19 cellular contexts compared by ENCODE assay signal in the genomic region with DNA sequence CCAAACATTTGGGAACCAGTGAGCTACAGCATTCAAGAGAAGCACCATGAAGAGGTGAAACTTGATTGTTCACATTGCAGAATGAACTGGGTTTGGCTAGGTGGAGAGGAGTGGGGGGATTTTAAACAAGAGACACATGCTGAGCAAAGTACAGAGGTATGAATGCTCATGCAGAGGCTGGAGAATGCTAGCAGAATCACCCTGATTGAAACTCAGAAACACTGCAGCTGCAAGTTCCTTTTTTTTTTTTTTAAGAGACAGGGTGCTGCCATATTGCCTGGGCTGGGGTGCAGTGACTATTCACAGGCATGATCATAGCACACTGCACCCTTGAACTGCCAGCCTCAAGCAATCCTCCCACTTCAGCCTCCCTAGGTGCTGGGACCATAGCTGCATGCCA.
"Had no signal": no experiment of that assay in that cellular context is flagged by ENCODE, and none has a peak within 500 bp of the region (broad histone marks: within the 10 kb centered on the region; RNA-seq: fewer than 3 reads in every experiment).

No MANE protein-coding gene starts in this region.

- H3K27ac ChIP-seq: ascending aorta, colonic mucosa, gastrocnemius medialis, transverse colon had no signal

- H3K27ac Mint-ChIP-seq: activated naive CD4-positive, alpha-beta T cell treated with anti-CD3 and anti-CD28 coated beads, Interleukin-2, amount 50 U/mL, for 24 hours; activated T-cell treated with anti-CD3 and anti-CD28 coated beads, Interleukin-2, amount 50 U/mL, for 72 hours; memory B cell; progenitor cell of endocrine pancreas had no signal

- H3K9me3 ChIP-seq: ascending aorta, colonic mucosa, gastrocnemius medialis, transverse colon, uterus had no signal

- H3K36me3 ChIP-seq: ascending aorta, colonic mucosa, gastrocnemius medialis, transverse colon, uterus had no signal

- H3K4me3 ChIP-seq: ascending aorta, colonic mucosa, gastrocnemius medialis, transverse colon, uterus had no signal

- H3K27me3 ChIP-seq: ascending aorta, colonic mucosa, gastrocnemius medialis, transverse colon, uterus had no signal

- H3K27me3 Mint-ChIP-seq: activated naive CD4-positive, alpha-beta T cell treated with anti-CD3 and anti-CD28 coated beads, Interleukin-2, amount 50 U/mL, for 24 hours; central memory CD8-positive, alpha-beta T cell; memory B cell had no signal

- DNase-seq: activated CD8-positive, alpha-beta memory T cell treated with anti-CD3 and anti-CD28 coated beads for 24 hours; activated CD8-positive, alpha-beta memory T cell treated with anti-CD3 and anti-CD28 coated beads, Interleukin-2, amount 50 U/mL, for 48 hours; activated gamma-delta T cell; activated T-cell treated with anti-CD3 and anti-CD28 coated beads, Interleukin-2, amount 50 U/mL, for 72 hours; colonic mucosa; gastrocnemius medialis; head of caudate nucleus; stimulated activated CD4-positive, alpha-beta T cell treated with anti-CD3 and anti-CD28 coated beads, Interleukin-12 subunit alpha, Interleukin-12 subunit beta, amount 100 ng/mL, for 4 hours; stimulated activated CD4-positive, alpha-beta T cell treated with anti-CD3 and anti-CD28 coated beads, Interleukin-2, amount 100 ng/mL, for 24 hours; stimulated activated naive CD8-positive, alpha-beta T cell treated with anti-CD3 and anti-CD28 coated beads, Interleukin-15, Interleukin-2, amounts not matched to agents 100 U/mL and 50 U/mL, for 24 hours; T1000; transverse colon; uterus had no signal

- H3K4me3 Mint-ChIP-seq: activated naive CD4-positive, alpha-beta T cell treated with anti-CD3 and anti-CD28 coated beads, Interleukin-2, amount 50 U/mL, for 24 hours; activated T-cell treated with anti-CD3 and anti-CD28 coated beads, Interleukin-2, amount 50 U/mL, for 72 hours; central memory CD8-positive, alpha-beta T cell; memory B cell had no signal

- H3K9me3 Mint-ChIP-seq: activated naive CD4-positive, alpha-beta T cell treated with anti-CD3 and anti-CD28 coated beads, Interleukin-2, amount 50 U/mL, for 24 hours; activated T-cell treated with anti-CD3 and anti-CD28 coated beads, Interleukin-2, amount 50 U/mL, for 72 hours; central memory CD8-positive, alpha-beta T cell; memory B cell had no signal

- H3K4me1 ChIP-seq: ascending aorta, colonic mucosa, transverse colon had no signal

- ATAC-seq: activated CD4-positive, CD25-positive, alpha-beta regulatory T cell treated with anti-CD3 and anti-CD28 coated beads, Interleukin-2, amount 50 U/mL, for 24 hours; activated T-cell treated with anti-CD3 and anti-CD28 coated beads, Interleukin-2, amount 50 U/mL, for 72 hours; stimulated activated naive CD8-positive, alpha-beta T cell treated with anti-CD3 and anti-CD28 coated beads, Interleukin-15, Interleukin-2, amounts not matched to agents 100 U/mL and 50 U/mL, for 24 hours had no signal
